Comparison of ENCODE assay signal across 8 cellular contexts in the genomic region with DNA sequence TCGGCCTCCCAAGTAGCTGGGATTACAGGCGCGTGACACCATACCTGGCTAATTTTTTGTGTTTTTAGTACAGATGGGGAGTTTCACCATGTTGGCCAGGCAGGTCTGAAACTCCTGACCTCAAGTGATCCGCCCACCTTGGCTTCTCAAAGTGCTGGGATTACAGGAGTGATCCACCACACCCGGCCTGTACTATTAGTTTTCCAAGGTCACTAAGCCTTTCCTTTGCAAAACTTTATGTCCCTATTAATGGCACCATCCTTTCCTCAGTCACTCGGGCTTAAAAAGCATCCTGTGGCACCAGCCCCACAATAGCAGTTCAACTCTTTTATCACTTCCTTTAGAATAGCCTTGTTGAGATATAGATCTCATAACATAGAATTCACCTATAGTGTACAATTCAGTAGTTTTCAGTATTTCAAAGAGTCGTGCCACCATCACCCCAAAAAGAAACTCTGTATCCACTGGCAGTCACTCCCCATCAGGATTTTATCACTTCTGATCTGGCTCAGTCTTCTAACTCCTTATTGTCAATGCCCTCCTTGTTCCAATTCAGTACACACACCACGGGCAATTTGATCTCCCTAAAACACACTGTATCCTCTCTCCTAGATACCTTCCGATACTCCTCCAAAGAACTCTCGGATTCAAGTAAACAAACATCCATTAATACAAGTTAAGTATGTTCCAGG. TPM values are rescaled to one million over a fixed set of nuclear protein-coding genes. Genes with fewer than 3 reads are reported as not detected.
DNase-seq lines count a peak whose midpoint lies in the region; ATAC-seq, FAIRE-seq and TF ChIP-seq lines count a peak whose summit lies in the region.

No MANE protein-coding gene starts in this region.

- H3K4me1 Mint-ChIP-seq in astrocyte (ENCODE audit: low read depth, unreplicated experiment) (peaks cover 18% of the 10 kb centered on the region), memory B cell (peaks cover 13% of the 10 kb centered on the region)

- H3K4me3 Mint-ChIP-seq in astrocyte (ENCODE audit: unreplicated experiment) (peak overlapping the region; percentile 91), memory B cell (peak overlapping the region; percentile 94)

- no peak for FAIRE-seq in astrocyte (lab: Jason Lieb, UNC)

- H3K9me3 Mint-ChIP-seq in astrocyte (ENCODE audit: unreplicated experiment): no peaks in the 10 kb centered on the region
- H3K9me3 Mint-ChIP-seq in memory B cell: no peaks in the 10 kb centered on the region

- H3K36me3 ChIP-seq in right atrium auricular region: peaks cover 9% of the 10 kb centered on the region
- no peaks in the 10 kb centered on the region for H3K36me3 ChIP-seq in astrocyte (ENCODE audit: insufficient read depth, low read length)

- no peaks in the 10 kb centered on the region for H3K27me3 Mint-ChIP-seq in astrocyte (ENCODE audit: low read depth, unreplicated experiment)
- no peaks in the 10 kb centered on the region for H3K27me3 Mint-ChIP-seq in memory B cell

- no peaks in the 10 kb centered on the region for H3K9me3 ChIP-seq in right atrium auricular region
- no peaks in the 10 kb centered on the region for H3K9me3 ChIP-seq in astrocyte (ENCODE audit: insufficient read depth, low read depth, low read length)

- H3K36me3 Mint-ChIP-seq in astrocyte (ENCODE audit: low read depth, unreplicated experiment): peaks cover 4% of the 10 kb centered on the region
- H3K36me3 Mint-ChIP-seq in memory B cell: no peaks in the 10 kb centered on the region

- H3K9ac ChIP-seq in astrocyte (ENCODE audit: low read length): peak overlapping the region; percentile 99

- peak overlapping the region; percentile 91 for H3K4me2 ChIP-seq in astrocyte (ENCODE audit: low read length)

- H3K4me3 ChIP-seq in right atrium auricular region: peak overlapping the region; percentile 86 to 88
- peak overlapping the region; percentile 90 for H3K4me3 ChIP-seq in astrocyte (ENCODE audit: insufficient read depth, low read depth, low read length)

- TF ChIP-seq CTCF in right atrium auricular region (IDR thresholded peaks at IDR 0.05): no peak
- TF ChIP-seq CTCF in astrocyte (IDR thresholded peaks at IDR 0.05; ENCODE audit: insufficient read depth, low read depth, low read length): no peak

- intact Hi-C loops in left ventricle myocardium superior (cut with micrococcal nuclease): no loop called here

- no peak for DNase-seq in right atrium auricular region (ENCODE audit: low spot score)
- no peak for DNase-seq in left ventricle myocardium superior
- DNase-seq in astrocyte (ENCODE audit: low read depth): no peak
- DNase-seq in memory B cell (ENCODE audit: low spot score in 2 of 2): no peak
- DNase-seq in islet precursor cell: no peak
- no peak for DNase-seq in NCI-H1105 (lab: John Stamatoyannopoulos, UW)
- no peak for DNase-seq in NCI-H1436 (lab: John Stamatoyannopoulos, UW)

- H3K4me1 ChIP-seq in right atrium auricular region: peaks cover 0 to 20% of the 10 kb centered on the region in 2 donors
- peaks cover 22% of the 10 kb centered on the region for H3K4me1 ChIP-seq in astrocyte (ENCODE audit: insufficient read depth, low read length)

- H3K27me3 ChIP-seq in right atrium auricular region (no peaks in the 10 kb centered on the region), astrocyte (ENCODE audit: insufficient read depth, low read length) (no peaks in the 10 kb centered on the region)

- H3K27ac ChIP-seq in right atrium auricular region: peak overlapping the region; percentile 99 to 100
- H3K27ac ChIP-seq in astrocyte (ENCODE audit: low read depth, low read length): peak overlapping the region; percentile 99

- no peaks in the 10 kb centered on the region for H4K20me1 ChIP-seq in astrocyte (ENCODE audit: insufficient read depth, low read length)

- peaks cover 36% of the 10 kb centered on the region for H3K79me2 ChIP-seq in astrocyte (ENCODE audit: insufficient read depth, low read length)

- ATAC-seq in left ventricle myocardium superior (no peak), memory B cell (ENCODE audit: low read depth) (no peak), HG03520 (IDR thresholded peaks at IDR 0.05; ENCODE audit: unreplicated experiment) (no peak)

- H3K27ac Mint-ChIP-seq in astrocyte (ENCODE audit: unreplicated experiment) (peak overlapping the region; percentile 94), memory B cell (peak overlapping the region; percentile 100)

- peak overlapping the region; percentile 84 for H2AFZ ChIP-seq in astrocyte (ENCODE audit: low read depth, low read length)

RNA-seq across cellular contexts. Expression of gene BCL2L13, which starts 0.9 kb away (rescaled TPM):
- total RNA-seq in right atrium auricular region (10 to 100 TPM; 56.5 to 64.1 TPM), left ventricle myocardium superior (92.9 TPM), astrocyte (69.0 and 74.0 TPM in 2 replicates)

RNA-seq across cellular contexts. Expression of gene ATP6V1E1, which starts 9.1 kb away (rescaled TPM):
- total RNA-seq in right atrium auricular region (100 to 1,000 TPM; 202 to 213 TPM), left ventricle myocardium superior (210 TPM), astrocyte (153 and 160 TPM in 2 replicates)
